Comparison of ENCODE assay signal across 8 cellular contexts in the genomic region with DNA sequence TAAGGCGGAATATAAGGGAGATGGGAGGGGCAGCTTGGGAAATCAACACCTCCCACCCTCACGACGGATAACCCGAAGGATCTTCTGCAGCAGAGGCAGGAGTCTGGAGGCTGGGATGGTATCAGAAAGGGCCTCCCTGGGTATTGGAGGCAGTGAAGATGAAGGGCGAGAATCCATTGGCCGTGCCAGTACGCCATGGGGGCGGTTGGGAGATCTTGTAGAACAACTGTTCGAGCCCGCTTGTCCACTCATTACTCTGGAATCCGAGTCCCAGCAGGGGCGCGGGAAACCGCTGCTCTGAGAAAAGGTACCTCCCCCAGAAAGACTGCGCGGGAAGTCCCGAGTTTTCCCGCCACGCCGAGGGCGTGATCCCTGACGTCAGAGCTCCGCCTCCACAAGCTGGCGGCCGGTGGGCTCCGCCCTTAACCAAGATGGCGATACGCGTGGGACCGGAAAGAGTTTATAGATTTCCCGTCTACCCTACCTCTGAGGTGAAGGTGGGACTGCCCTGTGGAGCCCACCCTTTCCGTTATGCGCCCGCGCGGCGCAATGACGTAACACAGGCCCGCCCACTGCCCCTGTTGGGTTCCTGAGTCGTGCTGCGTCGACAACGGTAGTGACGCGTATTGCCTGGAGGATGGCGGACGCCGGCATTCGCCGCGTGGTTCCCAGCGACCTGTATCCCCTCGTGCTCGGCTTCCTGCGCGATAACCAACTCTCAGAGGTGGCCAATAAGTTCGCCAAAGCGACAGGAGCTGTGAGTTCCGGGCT.
DNase-seq lines count a peak whose midpoint lies in the region; ATAC-seq and TF ChIP-seq lines count a peak whose summit lies in the region.

A gene (plus strand): TSS at position 616 of the 771 bp plus-strand sequence. CDS start 22 bp downstream, at position 638.

- H3K27me3 Mint-ChIP-seq in activated naive CD4-positive, alpha-beta T cell treated with anti-CD3 and anti-CD28 coated beads, Interleukin-2, amount 50 U/mL, for 24 hours: no peaks in the 10 kb centered on the region

- no peak for TF ChIP-seq CTCF in GM06990 (IDR thresholded peaks at IDR 0.05; ENCODE audit: insufficient read depth, low read length, poor library complexity, severe bottlenecking)

- no peaks in the 10 kb centered on the region for H3K27me3 ChIP-seq in GM06990 (replicated peaks; ENCODE audit: control insufficient read depth, insufficient read depth, low read length)

- peak; percentile 99 for DNase-seq in GM06990 (ENCODE audit: extremely low read depth, insufficient read length)
- DNase-seq in NCI-H1092 (lab: John Stamatoyannopoulos, UW): peak; percentile 94
- peak; percentile 96 for DNase-seq in germinal center (ENCODE audit: low spot score)
- DNase-seq in non-pigmented ciliary epithelial cell (ENCODE audit: low read depth): peak; percentile 96
- peak; percentile 98 for DNase-seq in superior temporal gyrus (ENCODE audit: extremely low spot score)

- peaks cover 37% of the 10 kb centered on the region for H3K36me3 Mint-ChIP-seq in activated naive CD4-positive, alpha-beta T cell treated with anti-CD3 and anti-CD28 coated beads, Interleukin-2, amount 50 U/mL, for 24 hours

- H3K4me3 Mint-ChIP-seq in activated naive CD4-positive, alpha-beta T cell treated with anti-CD3 and anti-CD28 coated beads, Interleukin-2, amount 50 U/mL, for 24 hours: peak within 1 kb of the TSS; percentile 98

- peaks cover 23% of the 10 kb centered on the region for H3K36me3 ChIP-seq in GM06990 (ENCODE audit: control insufficient read depth, insufficient read depth, low read length)

- peaks cover 44% of the 10 kb centered on the region for H3K4me1 Mint-ChIP-seq in activated naive CD4-positive, alpha-beta T cell treated with anti-CD3 and anti-CD28 coated beads, Interleukin-2, amount 50 U/mL, for 24 hours

- H3K4me3 ChIP-seq in GM06990 (replicated peaks; ENCODE audit: low read depth, low read length): peak within 1 kb of the TSS; percentile 98

- H3K27ac Mint-ChIP-seq in activated naive CD4-positive, alpha-beta T cell treated with anti-CD3 and anti-CD28 coated beads, Interleukin-2, amount 50 U/mL, for 24 hours: peak within 1 kb of the TSS; percentile 99

- ATAC-seq in HG02588 (IDR thresholded peaks at IDR 0.05; ENCODE audit: unreplicated experiment) (peak; percentile 87), SK-N-SH treated with all-trans-retinoic acid at 6 μM for 48 hours (peak; percentile 94)

- no peaks in the 10 kb centered on the region for H3K9me3 Mint-ChIP-seq in activated naive CD4-positive, alpha-beta T cell treated with anti-CD3 and anti-CD28 coated beads, Interleukin-2, amount 50 U/mL, for 24 hours

TF ChIP-seq in SK-N-SH treated with all-trans-retinoic acid at 6 μM for 48 hours, 23 proteins besides CTCF, POLR2A, EP300 and RAD21:
- no peak for TF ChIP-seq ZNF70 (CRISPR knock-in tag; IDR thresholded peaks at IDR 0.05)
- TF ChIP-seq RARB (CRISPR knock-in tag; IDR thresholded peaks at IDR 0.05): no peak
- TF ChIP-seq PPARA (CRISPR knock-in tag; IDR thresholded peaks at IDR 0.05; ENCODE audit: borderline replicate concordance): no peak
- TF ChIP-seq ZNF8 (CRISPR knock-in tag; IDR thresholded peaks at IDR 0.05): no peak
- TF ChIP-seq, protein P1, sequence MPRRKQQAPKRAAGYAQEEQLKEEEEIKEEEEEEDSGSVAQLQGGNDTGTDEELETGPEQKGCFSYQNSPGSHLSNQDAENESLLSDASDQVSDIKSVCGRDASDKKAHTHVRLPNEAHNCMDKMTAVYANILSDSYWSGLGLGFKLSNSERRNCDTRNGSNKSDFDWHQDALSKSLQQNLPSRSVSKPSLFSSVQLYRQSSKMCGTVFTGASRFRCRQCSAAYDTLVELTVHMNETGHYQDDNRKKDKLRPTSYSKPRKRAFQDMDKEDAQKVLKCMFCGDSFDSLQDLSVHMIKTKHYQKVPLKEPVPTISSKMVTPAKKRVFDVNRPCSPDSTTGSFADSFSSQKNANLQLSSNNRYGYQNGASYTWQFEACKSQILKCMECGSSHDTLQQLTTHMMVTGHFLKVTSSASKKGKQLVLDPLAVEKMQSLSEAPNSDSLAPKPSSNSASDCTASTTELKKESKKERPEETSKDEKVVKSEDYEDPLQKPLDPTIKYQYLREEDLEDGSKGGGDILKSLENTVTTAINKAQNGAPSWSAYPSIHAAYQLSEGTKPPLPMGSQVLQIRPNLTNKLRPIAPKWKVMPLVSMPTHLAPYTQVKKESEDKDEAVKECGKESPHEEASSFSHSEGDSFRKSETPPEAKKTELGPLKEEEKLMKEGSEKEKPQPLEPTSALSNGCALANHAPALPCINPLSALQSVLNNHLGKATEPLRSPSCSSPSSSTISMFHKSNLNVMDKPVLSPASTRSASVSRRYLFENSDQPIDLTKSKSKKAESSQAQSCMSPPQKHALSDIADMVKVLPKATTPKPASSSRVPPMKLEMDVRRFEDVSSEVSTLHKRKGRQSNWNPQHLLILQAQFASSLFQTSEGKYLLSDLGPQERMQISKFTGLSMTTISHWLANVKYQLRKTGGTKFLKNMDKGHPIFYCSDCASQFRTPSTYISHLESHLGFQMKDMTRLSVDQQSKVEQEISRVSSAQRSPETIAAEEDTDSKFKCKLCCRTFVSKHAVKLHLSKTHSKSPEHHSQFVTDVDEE (CRISPR knock-in tag; IDR thresholded peaks at IDR 0.05): no peak
- TF ChIP-seq ARNTL (CRISPR knock-in tag; IDR thresholded peaks at IDR 0.05; ENCODE audit: borderline replicate concordance, low read depth): no peak
- no peak for TF ChIP-seq TOX (CRISPR knock-in tag; IDR thresholded peaks at IDR 0.05; ENCODE audit: borderline replicate concordance)
- TF ChIP-seq GLIS3 (CRISPR knock-in tag; IDR thresholded peaks at IDR 0.05): no peak

Comparison
In these comparisons a context has a peak if more than half of its experiments do, and no peak if none do; other contexts are left out.
1. Peak in every context shown above with its lines: DNase-seq, ATAC-seq and H3K4me3 ChIP-seq.